In the genomic region with DNA sequence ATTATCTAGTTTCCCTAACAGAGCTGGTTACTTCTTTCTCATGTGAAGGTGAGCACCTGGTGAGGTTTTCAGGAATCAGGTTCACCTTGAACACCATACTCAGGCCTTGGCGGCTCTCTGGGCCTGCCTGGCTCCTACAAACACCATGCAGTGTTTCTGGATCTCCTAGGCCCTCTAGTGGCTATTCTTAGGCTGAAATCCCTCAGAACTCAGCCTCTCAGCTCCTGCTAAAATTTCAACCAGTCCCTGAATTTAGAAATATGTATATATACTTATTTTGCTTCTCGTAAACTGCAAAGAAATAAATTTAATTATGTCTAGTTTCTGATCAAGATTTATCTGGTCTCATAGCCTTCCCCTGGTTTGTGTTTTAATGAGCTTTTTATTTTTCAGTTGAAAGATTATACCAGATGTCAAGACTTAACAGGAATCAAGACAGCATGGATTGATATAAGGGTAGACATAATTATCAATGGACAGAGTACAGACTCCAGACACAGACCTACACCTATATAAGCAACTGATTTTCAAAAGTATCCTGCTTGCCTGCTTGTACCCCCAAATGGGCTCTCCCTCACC, we compare ENCODE assay signal across 1 cellular context.
TF ChIP-seq lines count a peak whose summit lies in the region.

No MANE protein-coding gene starts in this region.

TF ChIP-seq in IMR-90, 13 proteins besides CTCF, POLR2A, EP300 and RAD21:
- TF ChIP-seq, protein P1, sequence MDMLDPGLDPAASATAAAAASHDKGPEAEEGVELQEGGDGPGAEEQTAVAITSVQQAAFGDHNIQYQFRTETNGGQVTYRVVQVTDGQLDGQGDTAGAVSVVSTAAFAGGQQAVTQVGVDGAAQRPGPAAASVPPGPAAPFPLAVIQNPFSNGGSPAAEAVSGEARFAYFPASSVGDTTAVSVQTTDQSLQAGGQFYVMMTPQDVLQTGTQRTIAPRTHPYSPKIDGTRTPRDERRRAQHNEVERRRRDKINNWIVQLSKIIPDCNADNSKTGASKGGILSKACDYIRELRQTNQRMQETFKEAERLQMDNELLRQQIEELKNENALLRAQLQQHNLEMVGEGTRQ (IDR thresholded peaks at IDR 0.05; ENCODE audit: low read depth, low read length): no peak
- TF ChIP-seq SMC3 (IDR thresholded peaks at IDR 0.05; ENCODE audit: low read depth, low read length): peak; percentile 77
